In genomic region chr14:92465353-92466067, GRCh38 we compare ENCODE assay signal across 2 cellular contexts.
TF ChIP-seq lines count a peak whose summit lies in the region.

No MANE protein-coding gene starts in this region.

TF ChIP-seq in H1, 55 proteins besides CTCF, POLR2A, EP300 and RAD21 (continued from another document):
- TF ChIP-seq ASH2L (IDR thresholded peaks at IDR 0.05; ENCODE audit: low read length): no peak

TF ChIP-seq in HEK293T, 16 proteins besides CTCF, POLR2A, EP300 and RAD21 (continued from another document):
- TF ChIP-seq PKNOX1 (IDR thresholded peaks at IDR 0.05): no peak
- TF ChIP-seq FOXM1 (IDR thresholded peaks at IDR 0.05; ENCODE audit: borderline replicate concordance): no peak
- no peak for TF ChIP-seq LEF1 (IDR thresholded peaks at IDR 0.05; ENCODE audit: borderline replicate concordance)
- no peak for TF ChIP-seq ELF4 (IDR thresholded peaks at IDR 0.05)
- no peak for TF ChIP-seq NFRKB (IDR thresholded peaks at IDR 0.05)
- TF ChIP-seq ARNT (IDR thresholded peaks at IDR 0.05): no peak
- TF ChIP-seq FOXK2 (IDR thresholded peaks at IDR 0.05): no peak
- TF ChIP-seq HDGF (IDR thresholded peaks at IDR 0.05; ENCODE audit: borderline replicate concordance): no peak
- no peak for TF ChIP-seq TARDBP (IDR thresholded peaks at IDR 0.05)
- TF ChIP-seq SUZ12 (IDR thresholded peaks at IDR 0.05): no peak
TF ChIP-seq in HEK293T: peak in this region for 0.
